8 cellular contexts compared by ENCODE assay signal in the genomic region with DNA sequence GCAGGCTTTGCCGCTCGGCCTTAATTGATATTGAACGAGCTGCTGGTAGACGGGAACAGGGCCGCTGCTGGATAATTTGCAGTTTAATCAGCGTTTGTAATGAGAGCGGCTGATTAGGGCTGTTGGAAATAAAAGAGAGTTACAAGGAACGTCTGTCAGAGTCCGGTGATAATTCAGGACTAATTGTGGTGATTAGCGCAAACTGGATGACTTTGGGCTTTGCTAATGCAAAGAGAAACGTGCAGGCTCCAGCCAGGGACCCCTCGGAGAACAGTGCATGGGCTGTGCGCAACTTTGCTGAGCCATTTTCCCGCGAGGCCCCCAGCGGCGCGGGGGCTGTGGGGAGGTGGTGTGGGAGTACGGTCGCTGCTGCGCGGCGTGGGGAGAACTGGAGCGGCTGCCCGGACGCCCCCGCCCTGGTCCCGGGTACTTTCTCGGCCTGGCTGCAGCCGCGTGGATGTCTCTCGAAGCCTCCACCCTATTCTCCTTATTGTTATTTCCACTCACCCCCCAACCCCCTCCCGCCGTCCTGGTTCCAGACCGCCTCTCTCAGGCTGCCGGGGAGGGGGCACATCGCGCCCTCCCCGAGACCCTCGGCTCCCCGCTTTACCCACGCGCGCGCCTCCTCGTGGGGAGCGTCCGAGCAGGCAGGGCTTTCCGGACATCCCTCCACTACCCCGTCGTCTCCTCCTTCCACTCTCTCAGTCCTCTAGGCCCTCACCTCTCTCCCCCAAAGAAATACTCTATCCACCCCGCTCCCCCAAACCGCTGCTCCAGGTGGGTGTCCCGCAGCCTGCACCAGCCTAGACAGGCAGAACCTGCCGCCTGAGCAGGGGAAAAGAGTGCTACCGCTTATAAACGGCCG.
DNase-seq lines count a peak whose midpoint lies in the region; ATAC-seq, FAIRE-seq and TF ChIP-seq lines count a peak whose summit lies in the region.

No MANE protein-coding gene starts in this region.

- POLR2A ChIA-PET in BJ (lab: Charles Lee): no interaction called here

- ATAC-seq in HG03196 (IDR thresholded peaks at IDR 0.05; ENCODE audit: unreplicated experiment): no peak

- peaks cover 40% of the 10 kb centered on the region for H3K4me1 ChIP-seq in neuron (ENCODE audit: insufficient read depth, low read length)

- H3K27me3 ChIP-seq in BJ (ENCODE audit: control insufficient read depth, insufficient read depth, low read length) (0 out of 2 replicates have a peak, but pooled peaks cover 4% of the 10 kb centered on the region), neuron (ENCODE audit: insufficient read depth, low read length) (peaks cover 74% of the 10 kb centered on the region), MG63 (no peaks in the 10 kb centered on the region)

- peak; percentile 39 for TF ChIP-seq CTCF in BJ (IDR thresholded peaks at IDR 0.05; ENCODE audit: insufficient read depth, low read depth, low read length)
- no peak for TF ChIP-seq CTCF in fibroblast of mammary gland (conservative IDR thresholded peaks at IDR 0.05; ENCODE audit: control insufficient read depth, insufficient read depth, low read depth, low read length)
- no peak for TF ChIP-seq CTCF in D721Med (IDR thresholded peaks at IDR 0.05; ENCODE audit: insufficient read depth, missing control alignments)

- H3K9me3 ChIP-seq in neuron (ENCODE audit: low read length) (peaks cover under 1% of the 10 kb centered on the region), MG63 (no peaks in the 10 kb centered on the region)

- H3K36me3 ChIP-seq in BJ (ENCODE audit: control insufficient read depth, insufficient read depth, low read length) (no peaks in the 10 kb centered on the region), neuron (ENCODE audit: insufficient read depth, low read length) (no peaks in the 10 kb centered on the region), MG63 (no peaks in the 10 kb centered on the region)

- CTCF ChIA-PET in BJ (lab: Yijun Ruan, JAX): interaction anchor here (0.6 to 0.9 kb wide), 3 partner anchors 10 to 183 kb away, joined by 3 read pairs; no protein-coding TSS in a partner anchor

- FAIRE-seq in D721Med (lab: Jason Lieb, UNC): no peak

- peak overlapping the region; percentile 19 for H2AFZ ChIP-seq in neuron (ENCODE audit: low read depth, low read length)

- no peak for DNase-seq in BJ (ENCODE audit: low read depth)
- DNase-seq in NCI-H146 treated with DMSO at 0.1 percent for 48 hours (lab: John Stamatoyannopoulos, UW; ENCODE audit: unreplicated experiment): peak; percentile 23
- DNase-seq in fibroblast of mammary gland (ENCODE audit: low read depth): peak; percentile 12
- no peak for DNase-seq in MG63
- no peak for DNase-seq in D721Med (ENCODE audit: insufficient read length, low spot score)
- no peak for DNase-seq in activated CD4-positive, alpha-beta T cell treated with anti-CD3 and anti-CD28 coated beads, Interleukin-2, amount 50 U/mL, for 48 hours

- H3K4me3 ChIP-seq in BJ (ENCODE audit: low read depth, low read length) (peak overlapping the region; percentile 34), fibroblast of mammary gland (ENCODE audit: control insufficient read depth, low read depth, low read length) (peak overlapping the region; percentile 26), neuron (ENCODE audit: low read length) (no peak overlapping the region), MG63 (no peak overlapping the region)

Comparison
In these comparisons a context has a peak if more than half of its experiments do, and no peak if none do; other contexts are left out.
1. DNase-seq: peak in NCI-H146 treated with DMSO at 0.1 percent for 48 hours (single experiment) and fibroblast of mammary gland (single experiment); none in BJ (single experiment), MG63 (single experiment), D721Med (single experiment) and activated CD4-positive, alpha-beta T cell treated with anti-CD3 and anti-CD28 coated beads, Interleukin-2, amount 50 U/mL, for 48 hours (0 of 2).
2. H3K4me3 ChIP-seq: peak in BJ (single experiment) and fibroblast of mammary gland (single experiment); none in neuron (single experiment) and MG63 (single experiment).